8 cellular contexts compared by ENCODE assay signal in genomic region chr12:67482751-67483661, GRCh38.
A peak's percentile ranks its signal among the peaks of the same experiment; 100 is the strongest.
DNase-seq lines count a peak whose midpoint lies in the region; ATAC-seq and TF ChIP-seq lines count a peak whose summit lies in the region.

No MANE protein-coding gene starts in this region.

- no peaks in the 10 kb centered on the region for H4K20me1 ChIP-seq in MM.1S (ENCODE audit: insufficient read depth, low read length)

- H3K27me3 ChIP-seq in MM.1S (replicated peaks; ENCODE audit: insufficient read depth, low read length) (no peaks in the 10 kb centered on the region), neuron (ENCODE audit: insufficient read depth, low read length) (no peaks in the 10 kb centered on the region)

- H3K4me3 ChIP-seq in MM.1S (ENCODE audit: low read length) (no peak overlapping the region), neuron (ENCODE audit: low read length) (no peak overlapping the region)

- H3K27ac ChIP-seq in MM.1S (ENCODE audit: low read length) = peak overlapping the region; percentile 71; the same call in 1 of the 2 replicates

- H3K9me2 ChIP-seq in MM.1S (replicated peaks; ENCODE audit: insufficient read depth, low read length) = no peaks in the 10 kb centered on the region

- no peak overlapping the region for H3K9ac ChIP-seq in MM.1S (ENCODE audit: low read length)

- DNase-seq in COLO668 (lab: John Stamatoyannopoulos, UW; ENCODE audit: unreplicated experiment) = peak; percentile 86
- DNase-seq in MM.1S = peak; percentile 95
- DNase-seq in activated CD4-positive, CD25-positive, alpha-beta regulatory T cell treated with anti-CD3 and anti-CD28 coated beads, Interleukin-2, amount 50 U/mL, for 72 hours = peak; percentile 43
- DNase-seq in cerebellar cortex (ENCODE audit: low spot score) = peak; percentile 8
- DNase-seq in superior temporal gyrus (ENCODE audit: extremely low spot score) = peak; percentile 72
- DNase-seq in dermis blood vessel endothelial cell = no peak

- H3K79me2 ChIP-seq in MM.1S (ENCODE audit: low read length) = no peaks in the 10 kb centered on the region

- no peak for TF ChIP-seq CTCF in MM.1S (IDR thresholded peaks at IDR 0.05; ENCODE audit: low read length)

- H3K4me2 ChIP-seq in MM.1S (ENCODE audit: low read depth, low read length) = peak overlapping the region; percentile 43; the same call in 1 of the 2 replicates

- H2AFZ ChIP-seq in MM.1S (ENCODE audit: low read length) = peak overlapping the region; percentile 33
- peak overlapping the region; percentile 24 for H2AFZ ChIP-seq in neuron (ENCODE audit: low read depth, low read length)

- H3K9me3 ChIP-seq in MM.1S (replicated peaks; ENCODE audit: insufficient read depth, low read length) = no peaks in the 10 kb centered on the region
- no peaks in the 10 kb centered on the region for H3K9me3 ChIP-seq in neuron (ENCODE audit: low read length)

- ATAC-seq in GM21515 (IDR thresholded peaks at IDR 0.05; ENCODE audit: unreplicated experiment) = peak; percentile 75

- H3K36me3 ChIP-seq in MM.1S (replicated peaks; ENCODE audit: insufficient read depth, low read length) (no peaks in the 10 kb centered on the region), neuron (ENCODE audit: insufficient read depth, low read length) (no peaks in the 10 kb centered on the region)

- H3K4me1 ChIP-seq in MM.1S (ENCODE audit: low read length) (peaks cover 40% of the 10 kb centered on the region), neuron (ENCODE audit: insufficient read depth, low read length) (peaks cover 14% of the 10 kb centered on the region)

- peaks cover 28% of the 10 kb centered on the region for H3F3A ChIP-seq in MM.1S (ENCODE audit: insufficient read depth, low read length)
